ENCODE assay signal across 1 cellular context in the genomic region with DNA sequence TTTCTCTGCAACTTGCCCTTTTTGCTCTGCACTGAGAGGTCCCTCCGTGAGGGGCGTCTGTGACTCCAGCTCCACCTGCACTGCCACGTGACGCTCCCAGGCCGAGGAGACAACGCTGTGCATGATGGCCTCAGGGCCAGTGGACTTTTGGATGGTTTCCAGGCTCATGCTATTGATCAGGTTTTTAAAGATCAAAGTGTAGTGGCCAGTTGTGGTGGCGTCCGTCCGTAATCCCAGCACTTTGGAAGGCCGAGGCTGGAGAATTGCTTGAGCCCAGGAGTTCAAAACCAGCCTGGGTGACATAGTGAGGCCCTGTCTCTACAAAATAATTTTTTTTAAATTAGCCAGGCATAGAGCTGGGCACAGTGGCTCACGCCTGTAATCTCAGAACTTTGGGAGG.
TF ChIP-seq lines count a peak whose summit lies in the region.

No MANE protein-coding gene starts in this region.

TF ChIP-seq in HepG2, 621 proteins besides CTCF, POLR2A, EP300 and RAD21 (continued from another document and continues in another):
- TF ChIP-seq ARID4A (CRISPR knock-in tag; IDR thresholded peaks at IDR 0.05; ENCODE audit: borderline replicate concordance) (peak; percentile 35; the same call in 1 of the 2 replicates), NCOR1 (IDR thresholded peaks at IDR 0.05; ENCODE audit: borderline replicate concordance, low read length) (peak; percentile 83), ZNF496 (CRISPR knock-in tag; IDR thresholded peaks at IDR 0.05; ENCODE audit: insufficient replicate concordance) (no peak), RCOR2 (CRISPR knock-in tag; IDR thresholded peaks at IDR 0.05) (peak; percentile 86), SRSF9 (IDR thresholded peaks at IDR 0.05; ENCODE audit: borderline replicate concordance, insufficient read depth, low read depth, low read length, poor library complexity, severe bottlenecking) (no peak), ZFAT (CRISPR knock-in tag; conservative IDR thresholded peaks at IDR 0.05) (no peak), ZNF337 (CRISPR knock-in tag; IDR thresholded peaks at IDR 0.05; ENCODE audit: borderline replicate concordance, low read depth) (0 out of 2 replicates have a peak, but pooled peaks have one; percentile 39), ZNF317 (CRISPR knock-in tag; IDR thresholded peaks at IDR 0.05) (no peak), ZNF234 (CRISPR knock-in tag; conservative IDR thresholded peaks at IDR 0.05) (no peak), HMG20A (CRISPR knock-in tag; IDR thresholded peaks at IDR 0.05; ENCODE audit: borderline replicate concordance) (no peak; the same call in 1 of the 2 replicates), RERE (CRISPR knock-in tag; IDR thresholded peaks at IDR 0.05; ENCODE audit: low read depth) (no peak), ELF3 (CRISPR knock-in tag; IDR thresholded peaks at IDR 0.05) (peak; percentile 53), ZNF33A (CRISPR knock-in tag; IDR thresholded peaks at IDR 0.05; ENCODE audit: borderline replicate concordance) (no peak), ATF1 (CRISPR knock-in tag; IDR thresholded peaks at IDR 0.05) (no peak; the same call in 1 of the 2 replicates), E2F2 (CRISPR knock-in tag; IDR thresholded peaks at IDR 0.05; ENCODE audit: borderline replicate concordance) (no peak), SNAI1 (CRISPR knock-in tag; IDR thresholded peaks at IDR 0.05; ENCODE audit: borderline replicate concordance) (peak; percentile 57; the same call in 1 of the 2 replicates), ZMYM4 (CRISPR knock-in tag; IDR thresholded peaks at IDR 0.05) (peak; percentile 74), ZFP91 (CRISPR knock-in tag; IDR thresholded peaks at IDR 0.05; ENCODE audit: borderline replicate concordance) (peak; percentile 65), ZNF703 (CRISPR knock-in tag; IDR thresholded peaks at IDR 0.05; ENCODE audit: borderline replicate concordance) (no peak), SIX1 (CRISPR knock-in tag; IDR thresholded peaks at IDR 0.05; ENCODE audit: borderline replicate concordance) (peak; percentile 55; the same call in 1 of the 2 replicates), HNF1A (IDR thresholded peaks at IDR 0.05; ENCODE audit: low read depth) (no peak), HNF1A (CRISPR knock-in tag; IDR thresholded peaks at IDR 0.05; ENCODE audit: borderline replicate concordance) (peak; percentile 34; the same call in 1 of the 2 replicates), ZNF253 (CRISPR knock-in tag; IDR thresholded peaks at IDR 0.05; ENCODE audit: borderline replicate concordance) (no peak), CREM (IDR thresholded peaks at IDR 0.05) (peak; percentile 65; the same call in 1 of the 2 replicates), CREM (CRISPR knock-in tag; IDR thresholded peaks at IDR 0.05) (no peak), TFE3 (CRISPR knock-in tag; IDR thresholded peaks at IDR 0.05) (peak; percentile 95), ZFP37 (CRISPR knock-in tag; IDR thresholded peaks at IDR 0.05; ENCODE audit: borderline replicate concordance) (peak; percentile 84; the same call in 1 of the 2 replicates), KAT7 (CRISPR knock-in tag; IDR thresholded peaks at IDR 0.05; ENCODE audit: borderline replicate concordance) (no peak), ZNF563 (CRISPR knock-in tag; IDR thresholded peaks at IDR 0.05) (no peak; the same call in 1 of the 2 replicates), SUZ12 (IDR thresholded peaks at IDR 0.05; ENCODE audit: low read depth, low read length) (no peak)
- TF ChIP-seq, protein P1, sequence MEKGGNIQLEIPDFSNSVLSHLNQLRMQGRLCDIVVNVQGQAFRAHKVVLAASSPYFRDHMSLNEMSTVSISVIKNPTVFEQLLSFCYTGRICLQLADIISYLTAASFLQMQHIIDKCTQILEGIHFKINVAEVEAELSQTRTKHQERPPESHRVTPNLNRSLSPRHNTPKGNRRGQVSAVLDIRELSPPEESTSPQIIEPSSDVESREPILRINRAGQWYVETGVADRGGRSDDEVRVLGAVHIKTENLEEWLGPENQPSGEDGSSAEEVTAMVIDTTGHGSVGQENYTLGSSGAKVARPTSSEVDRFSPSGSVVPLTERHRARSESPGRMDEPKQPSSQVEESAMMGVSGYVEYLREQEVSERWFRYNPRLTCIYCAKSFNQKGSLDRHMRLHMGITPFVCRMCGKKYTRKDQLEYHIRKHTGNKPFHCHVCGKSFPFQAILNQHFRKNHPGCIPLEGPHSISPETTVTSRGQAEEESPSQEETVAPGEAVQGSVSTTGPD (CRISPR knock-in tag; IDR thresholded peaks at IDR 0.05): no peak
- TF ChIP-seq, protein P2, sequence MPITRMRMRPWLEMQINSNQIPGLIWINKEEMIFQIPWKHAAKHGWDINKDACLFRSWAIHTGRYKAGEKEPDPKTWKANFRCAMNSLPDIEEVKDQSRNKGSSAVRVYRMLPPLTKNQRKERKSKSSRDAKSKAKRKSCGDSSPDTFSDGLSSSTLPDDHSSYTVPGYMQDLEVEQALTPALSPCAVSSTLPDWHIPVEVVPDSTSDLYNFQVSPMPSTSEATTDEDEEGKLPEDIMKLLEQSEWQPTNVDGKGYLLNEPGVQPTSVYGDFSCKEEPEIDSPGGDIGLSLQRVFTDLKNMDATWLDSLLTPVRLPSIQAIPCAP (CRISPR knock-in tag; IDR thresholded peaks at IDR 0.05; ENCODE audit: low read depth): no peak
